Comparison of ENCODE assay signal across 3 cellular contexts in the genomic region with DNA sequence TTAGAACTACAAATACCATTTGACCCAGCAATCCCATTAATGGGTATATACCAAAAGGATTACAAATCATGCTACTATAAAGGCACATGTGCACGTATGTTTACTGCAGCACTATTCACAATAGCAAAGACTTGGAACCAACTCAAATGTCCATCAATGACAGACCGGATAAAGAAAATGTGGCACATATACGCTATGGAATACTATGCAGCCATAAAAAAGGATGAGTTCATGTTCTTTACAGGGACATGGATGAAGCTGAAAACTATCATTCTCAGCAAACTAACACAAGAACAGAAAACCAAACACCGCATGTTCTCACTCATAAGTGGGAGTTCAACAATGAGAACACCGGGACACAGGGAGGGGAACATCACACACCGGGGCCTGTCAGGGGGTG.
DNase-seq lines count a peak whose midpoint lies in the region; ATAC-seq, FAIRE-seq and TF ChIP-seq lines count a peak whose summit lies in the region.
"Not testable (repeated sequence)": the region's sequence is repeated elsewhere in the genome, so short reads cannot be mapped to it uniquely, and the experiment has no call there.

No MANE protein-coding gene starts in this region.

- CTCF ChIA-PET in HEK293 (lab: Yijun Ruan, JAX); K562 (lab: Yijun Ruan, JAX; ENCODE audit: low intra/inter-chr PET ratio): not testable (repeated sequence)

- not testable (repeated sequence) for H4K20me1 ChIP-seq in K562 (replicated peaks; ENCODE audit: control insufficient read depth, insufficient read depth, low read length)

- H3K27ac ChIP-seq in HEK293 (ENCODE audit: extremely low read depth, low read depth, low read length); K562 (ENCODE audit: extremely low read depth, low read depth, low read length): not testable (repeated sequence)

- H3K4me1 ChIP-seq in HEK293 (ENCODE audit: control insufficient read depth, insufficient read depth, low read length); K562 (replicated peaks in 1 of 2; ENCODE audit: control insufficient read depth in 2 of 2, insufficient read depth in 2 of 2, low read length in 2 of 2): not testable (repeated sequence)

- intact Hi-C loops in K562 (cut with micrococcal nuclease), result not testable (repeated sequence)

- not testable (repeated sequence) for TF ChIP-seq CTCF in HEK293 (tag by site-specific recombination; IDR thresholded peaks at IDR 0.05); K562 (IDR thresholded peaks at IDR 0.05 in 2 of 3, conservative IDR thresholded peaks at IDR 0.05 in 1 of 3; ENCODE audit: insufficient read depth in 2 of 3, low read depth in 1 of 3, low read length in 3 of 3)

- not testable (repeated sequence) for H3K9me3 ChIP-seq in HEK293 (ENCODE audit: control insufficient read depth, insufficient read depth, low read depth, low read length); K562 (replicated peaks; ENCODE audit: control insufficient read depth, insufficient read depth, low read depth, low read length)

- not testable (repeated sequence) for BruUV-seq in K562 (replicated peaks; lab: Mats Ljungman, UMichigan)

- not testable (repeated sequence) for H3K27me3 ChIP-seq in K562 (ENCODE audit: control insufficient read depth in 2 of 2, insufficient read depth in 2 of 2, low read length in 2 of 2)

- ATAC-seq in SK-N-SH treated with all-trans-retinoic acid at 6 μM for 48 hours, K562: not testable (repeated sequence)

- POLR2A ChIA-PET in HEK293 (lab: Yijun Ruan, JAX); K562 (lab: Yijun Ruan, JAX): not testable (repeated sequence)

- not testable (repeated sequence) for TF ChIP-seq EP300 in K562 (IDR thresholded peaks at IDR 0.05; ENCODE audit: low read length)

- H3K36me3 ChIP-seq in HEK293 (ENCODE audit: control insufficient read depth in 2 of 2, insufficient read depth in 1 of 2, low read length in 2 of 2); K562 (ENCODE audit: control insufficient read depth, insufficient read depth, low read length): not testable (repeated sequence)

- not testable (repeated sequence) for FAIRE-seq in K562 (lab: Jason Lieb, UNC)

- not testable (repeated sequence) for H3K9me1 ChIP-seq in K562 (ENCODE audit: control insufficient read depth, insufficient read depth, low read length)

- in situ Hi-C loops in K562 (cut with MboI), result not testable (repeated sequence)

- WGBS in K562 (ENCODE audit: insufficient coverage, low coverage, missing lambda C conversion rate), result 6% methylated on average over 6 of the region's 6 CpGs

- H3K4me2 ChIP-seq in K562 (ENCODE audit: insufficient read depth, low read length), result not testable (repeated sequence)

- not testable (repeated sequence) for DNase-seq in K562 (ENCODE audit: extremely low read depth in 1 of 4, low spot score in 3 of 4)

- H3K79me2 ChIP-seq in K562 (ENCODE audit: control insufficient read depth, insufficient read depth, low read length), result not testable (repeated sequence)

- not testable (repeated sequence) for TF ChIP-seq POLR2A in K562 (conservative IDR thresholded peaks at IDR 0.05)

- not testable (repeated sequence) for H3K4me3 ChIP-seq in HEK293 (ENCODE audit: low read depth, low read length); K562

- H3K9ac ChIP-seq in K562 (ENCODE audit: insufficient read depth in 1 of 2, low read depth in 2 of 2, low read length in 2 of 2), result not testable (repeated sequence)

- H2AFZ ChIP-seq in K562 (ENCODE audit: low read depth, low read length), result not testable (repeated sequence)

- not testable (repeated sequence) for TF ChIP-seq RAD21 in K562 (CRISPR knock-in tag; conservative IDR thresholded peaks at IDR 0.05 in 1 of 2, IDR thresholded peaks at IDR 0.05 in 1 of 2)

TF ChIP-seq in HEK293, 187 proteins besides CTCF, POLR2A, EP300 and RAD21:
- TF ChIP-seq ZNF146 (tag by site-specific recombination; IDR thresholded peaks at IDR 0.05), result peak; percentile 55

TF ChIP-seq in SK-N-SH treated with all-trans-retinoic acid at 6 μM for 48 hours, 23 proteins besides CTCF, POLR2A, EP300 and RAD21:
- TF ChIP-seq ZNF8 (CRISPR knock-in tag; IDR thresholded peaks at IDR 0.05), result peak; percentile 55; the same call in 1 of the 2 replicates
TF ChIP-seq in SK-N-SH treated with all-trans-retinoic acid at 6 μM for 48 hours: peak in this region for 1; not testable (repeated sequence) for 22.

TF ChIP-seq in K562, 482 proteins besides CTCF, POLR2A, EP300 and RAD21:
- peak; percentile 72 for TF ChIP-seq ZNF146 (CRISPR knock-in tag; IDR thresholded peaks at IDR 0.05; ENCODE audit: unreplicated experiment)
